Comparison of ENCODE assay signal across 1 cellular context in genomic region chr22:38973289-38974169, GRCh38.
TF ChIP-seq lines count a peak whose summit lies in the region.

No MANE protein-coding gene starts in this region.

TF ChIP-seq in GM23338, 12 proteins besides CTCF, POLR2A, EP300 and RAD21 (continued from another document):
- TF ChIP-seq, protein P1, sequence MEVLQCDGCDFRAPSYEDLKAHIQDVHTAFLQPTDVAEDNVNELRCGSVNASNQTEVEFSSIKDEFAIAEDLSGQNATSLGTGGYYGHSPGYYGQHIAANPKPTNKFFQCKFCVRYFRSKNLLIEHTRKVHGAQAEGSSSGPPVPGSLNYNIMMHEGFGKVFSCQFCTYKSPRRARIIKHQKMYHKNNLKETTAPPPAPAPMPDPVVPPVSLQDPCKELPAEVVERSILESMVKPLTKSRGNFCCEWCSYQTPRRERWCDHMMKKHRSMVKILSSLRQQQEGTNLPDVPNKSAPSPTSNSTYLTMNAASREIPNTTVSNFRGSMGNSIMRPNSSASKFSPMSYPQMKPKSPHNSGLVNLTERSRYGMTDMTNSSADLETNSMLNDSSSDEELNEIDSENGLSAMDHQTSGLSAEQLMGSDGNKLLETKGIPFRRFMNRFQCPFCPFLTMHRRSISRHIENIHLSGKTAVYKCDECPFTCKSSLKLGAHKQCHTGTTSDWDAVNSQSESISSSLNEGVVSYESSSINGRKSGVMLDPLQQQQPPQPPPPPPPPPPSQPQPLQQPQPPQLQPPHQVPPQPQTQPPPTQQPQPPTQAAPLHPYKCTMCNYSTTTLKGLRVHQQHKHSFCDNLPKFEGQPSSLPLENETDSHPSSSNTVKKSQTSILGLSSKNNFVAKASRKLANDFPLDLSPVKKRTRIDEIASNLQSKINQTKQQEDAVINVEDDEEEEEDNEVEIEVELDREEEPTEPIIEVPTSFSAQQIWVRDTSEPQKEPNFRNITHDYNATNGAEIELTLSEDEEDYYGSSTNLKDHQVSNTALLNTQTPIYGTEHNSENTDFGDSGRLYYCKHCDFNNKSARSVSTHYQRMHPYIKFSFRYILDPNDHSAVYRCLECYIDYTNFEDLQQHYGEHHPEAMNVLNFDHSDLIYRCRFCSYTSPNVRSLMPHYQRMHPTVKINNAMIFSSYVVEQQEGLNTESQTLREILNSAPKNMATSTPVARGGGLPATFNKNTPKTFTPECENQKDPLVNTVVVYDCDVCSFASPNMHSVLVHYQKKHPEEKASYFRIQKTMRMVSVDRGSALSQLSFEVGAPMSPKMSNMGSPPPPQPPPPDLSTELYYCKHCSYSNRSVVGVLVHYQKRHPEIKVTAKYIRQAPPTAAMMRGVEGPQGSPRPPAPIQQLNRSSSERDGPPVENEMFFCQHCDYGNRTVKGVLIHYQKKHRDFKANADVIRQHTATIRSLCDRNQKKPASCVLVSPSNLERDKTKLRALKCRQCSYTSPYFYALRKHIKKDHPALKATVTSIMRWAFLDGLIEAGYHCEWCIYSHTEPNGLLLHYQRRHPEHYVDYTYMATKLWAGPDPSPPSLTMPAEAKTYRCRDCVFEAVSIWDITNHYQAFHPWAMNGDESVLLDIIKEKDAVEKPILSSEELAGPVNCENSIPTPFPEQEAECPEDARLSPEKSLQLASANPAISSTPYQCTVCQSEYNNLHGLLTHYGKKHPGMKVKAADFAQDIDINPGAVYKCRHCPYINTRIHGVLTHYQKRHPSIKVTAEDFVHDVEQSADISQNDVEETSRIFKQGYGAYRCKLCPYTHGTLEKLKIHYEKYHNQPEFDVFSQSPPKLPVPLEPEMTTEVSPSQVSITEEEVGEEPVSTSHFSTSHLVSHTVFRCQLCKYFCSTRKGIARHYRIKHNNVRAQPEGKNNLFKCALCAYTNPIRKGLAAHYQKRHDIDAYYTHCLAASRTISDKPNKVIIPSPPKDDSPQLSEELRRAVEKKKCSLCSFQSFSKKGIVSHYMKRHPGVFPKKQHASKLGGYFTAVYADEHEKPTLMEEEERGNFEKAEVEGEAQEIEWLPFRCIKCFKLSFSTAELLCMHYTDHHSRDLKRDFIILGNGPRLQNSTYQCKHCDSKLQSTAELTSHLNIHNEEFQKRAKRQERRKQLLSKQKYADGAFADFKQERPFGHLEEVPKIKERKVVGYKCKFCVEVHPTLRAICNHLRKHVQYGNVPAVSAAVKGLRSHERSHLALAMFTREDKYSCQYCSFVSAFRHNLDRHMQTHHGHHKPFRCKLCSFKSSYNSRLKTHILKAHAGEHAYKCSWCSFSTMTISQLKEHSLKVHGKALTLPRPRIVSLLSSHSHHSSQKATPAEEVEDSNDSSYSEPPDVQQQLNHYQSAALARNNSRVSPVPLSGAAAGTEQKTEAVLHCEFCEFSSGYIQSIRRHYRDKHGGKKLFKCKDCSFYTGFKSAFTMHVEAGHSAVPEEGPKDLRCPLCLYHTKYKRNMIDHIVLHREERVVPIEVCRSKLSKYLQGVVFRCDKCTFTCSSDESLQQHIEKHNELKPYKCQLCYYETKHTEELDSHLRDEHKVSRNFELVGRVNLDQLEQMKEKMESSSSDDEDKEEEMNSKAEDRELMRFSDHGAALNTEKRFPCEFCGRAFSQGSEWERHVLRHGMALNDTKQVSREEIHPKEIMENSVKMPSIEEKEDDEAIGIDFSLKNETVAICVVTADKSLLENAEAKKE (CRISPR knock-in tag; IDR thresholded peaks at IDR 0.05), result no peak
- TF ChIP-seq ETS1 (IDR thresholded peaks at IDR 0.05) (no peak), NANOG (IDR thresholded peaks at IDR 0.05; ENCODE audit: borderline replicate concordance) (no peak), POLR2AphosphoS5 (IDR thresholded peaks at IDR 0.05; ENCODE audit: low read depth) (no peak), EZH2phosphoT487 (IDR thresholded peaks at IDR 0.05; ENCODE audit: unreplicated experiment) (no peak), REST (IDR thresholded peaks at IDR 0.05; ENCODE audit: unreplicated experiment) (no peak), ZNF331 (CRISPR knock-in tag; IDR thresholded peaks at IDR 0.05; ENCODE audit: low read depth) (no peak), JUNB (IDR thresholded peaks at IDR 0.05; ENCODE audit: unreplicated experiment) (no peak), EZH2 (IDR thresholded peaks at IDR 0.05; ENCODE audit: low read depth, unreplicated experiment) (no peak), ZNF114 (CRISPR knock-in tag; IDR thresholded peaks at IDR 0.05) (no peak), CREB1 (CRISPR knock-in tag; IDR thresholded peaks at IDR 0.05; ENCODE audit: low read depth) (no peak)
